Comparison of ENCODE assay signal across 25 cellular contexts in genomic region chr15:61923173-61923572, GRCh38.
DNase-seq lines count a peak whose midpoint lies in the region; ATAC-seq, FAIRE-seq and TF ChIP-seq lines count a peak whose summit lies in the region.
"Had no signal": no experiment of that assay in that cellular context is flagged by ENCODE, and none has a peak within 500 bp of the region (broad histone marks: within the 10 kb centered on the region; RNA-seq: fewer than 3 reads in every experiment).

No MANE protein-coding gene starts in this region.

- H3K9me2 ChIP-seq in PC-3 (replicated peaks; ENCODE audit: low read length), result no peaks in the 10 kb centered on the region

- TF ChIP-seq CTCF in A549 (IDR thresholded peaks at IDR 0.05), result no peak
- no peak for TF ChIP-seq CTCF in Calu3 (IDR thresholded peaks at IDR 0.05; ENCODE audit: unreplicated experiment)
- TF ChIP-seq CTCF in PC-3 (conservative IDR thresholded peaks at IDR 0.05; ENCODE audit: low read depth, low read length), result no peak

- POLR2A ChIA-PET in A549 (lab: Yijun Ruan, JAX), result no interaction called here
- POLR2A ChIA-PET in PC-3 (lab: Charles Lee; ENCODE audit: unreplicated experiment), result interaction anchor here (0.5 to 0.7 kb wide), 2 partner anchors 32 to 84 kb away, joined by 3 read pairs; no protein-coding TSS in a partner anchor

- TF ChIP-seq RAD21 in A549 (conservative IDR thresholded peaks at IDR 0.05 in 1 of 2, IDR thresholded peaks at IDR 0.05 in 1 of 2), result no peak

- H3K27ac Mint-ChIP-seq in Calu3 (ENCODE audit: unreplicated experiment), result peak overlapping the region; percentile 2
- H3K27ac Mint-ChIP-seq: B cell; CD4-positive, alpha-beta T cell; CD8-positive, alpha-beta T cell had no signal

- no peaks in the 10 kb centered on the region for H3K27me3 ChIP-seq in PC-3 (ENCODE audit: low read length)
- H3K27me3 ChIP-seq: BLaER1 treated with 17β-estradiol and CSF1 and Interleukin-3, amounts not matched to agents 10 nM and 100 nM had no signal

- H3K79me2 ChIP-seq in PC-3 (ENCODE audit: low read length), result no peaks in the 10 kb centered on the region

- TF ChIP-seq EP300 in A549 (IDR thresholded peaks at IDR 0.05), result no peak

- 95% methylated on average over 3 of the region's 3 CpGs for WGBS in A549 (ENCODE audit: missing lambda C conversion rate)

- no peaks in the 10 kb centered on the region for H3K36me3 ChIP-seq in PC-3 (ENCODE audit: low read depth, low read length)

- CTCF ChIA-PET in A549 (lab: Yijun Ruan, JAX) (interaction anchor here (0.6 to 0.7 kb wide), 2 partner anchors 285 to 819 kb away, joined by 3 to 5 read pairs; no protein-coding TSS in a partner anchor), Calu3 (lab: Charles Lee) (interaction anchor here (0.7 to 1.3 kb wide), 3 partner anchors 10 to 59 kb away, joined by 3 read pairs; no protein-coding TSS in a partner anchor), PC-3 (lab: Charles Lee) (no interaction called here)

- no peaks in the 10 kb centered on the region for H4K20me1 ChIP-seq in PC-3 (ENCODE audit: low read length)

- H3K9me3 ChIP-seq in A549, result no peaks in the 10 kb centered on the region
- H3K9me3 ChIP-seq in PC-3 (ENCODE audit: low read length), result no peaks in the 10 kb centered on the region
- H3K9me3 ChIP-seq: BLaER1 treated with 17β-estradiol and CSF1 and Interleukin-3, amounts not matched to agents 10 nM and 100 nM; Caco-2 had no signal

- H3K4me3 Mint-ChIP-seq in Calu3 (ENCODE audit: low read depth, unreplicated experiment), result no peak overlapping the region
- H3K4me3 Mint-ChIP-seq: B cell; CD4-positive, alpha-beta T cell; CD8-positive, alpha-beta T cell had no signal

- no peaks in the 10 kb centered on the region for H3K4me1 ChIP-seq in A549
- H3K4me1 ChIP-seq in PC-3 (ENCODE audit: insufficient read depth, low read length), result peaks cover 9% of the 10 kb centered on the region; the same call in 1 of the 2 replicates
- H3K4me1 ChIP-seq: BLaER1 treated with 17β-estradiol and CSF1 and Interleukin-3, amounts not matched to agents 10 nM and 100 nM; Caco-2 had no signal

- H3K4me1 Mint-ChIP-seq in Calu3 (ENCODE audit: low read depth, unreplicated experiment), result no peaks in the 10 kb centered on the region
- H3K4me1 Mint-ChIP-seq: B cell had no signal

- H3K4me3 ChIP-seq in A549, result no peak overlapping the region
- no peak overlapping the region for H3K4me3 ChIP-seq in PC-3 (ENCODE audit: low read length)
- H3K4me3 ChIP-seq: BLaER1 treated with 17β-estradiol and CSF1 and Interleukin-3, amounts not matched to agents 10 nM and 100 nM; GM12878 had no signal

- H3K36me3 Mint-ChIP-seq in Calu3 (ENCODE audit: insufficient read depth, unreplicated experiment), result peaks cover 6% of the 10 kb centered on the region

- H3K9me3 Mint-ChIP-seq in Calu3 (ENCODE audit: low read depth, unreplicated experiment), result no peaks in the 10 kb centered on the region
- H3K9me3 Mint-ChIP-seq: CD4-positive, alpha-beta T cell; CD8-positive, alpha-beta T cell had no signal

- no peak for ATAC-seq in A549
- peak; percentile 77 for ATAC-seq in PC-3
- ATAC-seq in HG03342 (IDR thresholded peaks at IDR 0.05; ENCODE audit: unreplicated experiment), result no peak
- ATAC-seq: CD8-positive, alpha-beta T cell; GM12878 had no signal

- H3K27ac ChIP-seq in A549, result no peak overlapping the region
- no peak overlapping the region for H3K27ac ChIP-seq in PC-3 (ENCODE audit: low read length)
- H3K27ac ChIP-seq: BLaER1 treated with 17β-estradiol and CSF1 and Interleukin-3, amounts not matched to agents 10 nM and 100 nM; C4-2B had no signal

- FAIRE-seq in A549 (lab: Jason Lieb, UNC) (peak; percentile 13), islet of Langerhans (lab: Jason Lieb, UNC) (peak; percentile 41)
- FAIRE-seq: GM12878, GM19239 had no signal

- no TSS peak for BruUV-seq in Calu3 (replicated peaks; lab: Mats Ljungman, UMichigan)
- BruUV-seq in PC-3 (replicated peaks; lab: Mats Ljungman, UMichigan), result no TSS peak

- no peak for TF ChIP-seq POLR2A in A549 (IDR thresholded peaks at IDR 0.05; ENCODE audit: low read length)

- no peaks in the 10 kb centered on the region for H3K27me3 Mint-ChIP-seq in Calu3 (ENCODE audit: unreplicated experiment)
- H3K27me3 Mint-ChIP-seq: B cell; CD4-positive, alpha-beta T cell had no signal

- no peak overlapping the region for H2AFZ ChIP-seq in PC-3 (ENCODE audit: low read length)

- intact Hi-C loops in Calu3 (cut with micrococcal nuclease; ENCODE audit: unreplicated experiment), result no loop called here
- intact Hi-C loops in PC-3 (cut with micrococcal nuclease), result loop anchor here (5.0 kb wide), 1 partner anchor 46 kb away; no protein-coding TSS in a partner anchor

- no peaks in the 10 kb centered on the region for H3F3A ChIP-seq in PC-3 (ENCODE audit: low read length, unreplicated experiment)

- no peak overlapping the region for H3K9ac ChIP-seq in PC-3 (ENCODE audit: low read length)
- H3K9ac ChIP-seq: BLaER1 treated with 17β-estradiol and CSF1 and Interleukin-3, amounts not matched to agents 10 nM and 100 nM had no signal

- no peak for DNase-seq in A549 (ENCODE audit: low read depth in 1 of 2, low spot score in 1 of 2)
- no peak for DNase-seq in Calu3
- no peak for DNase-seq in PC-3
- DNase-seq in iPS-NIHi11 (ENCODE audit: low spot score), result no peak
- DNase-seq in NCI-H82 treated with DMSO at 0.1 percent for 48 hours (lab: John Stamatoyannopoulos, UW; ENCODE audit: unreplicated experiment), result no peak
- no peak for DNase-seq in NCI-H526 (lab: John Stamatoyannopoulos, UW)
- DNase-seq: 8988T; AML-193; Caco-2; CD4-positive, alpha-beta T cell; CD8-positive, alpha-beta T cell; DMS 273 treated with DMSO at 0.1 percent for 48 hours; DMS153; DMS53; DMS79; DND-41; EL; GDM1 had no signal

- H3K4me2 ChIP-seq in A549 (no peak overlapping the region), PC-3 (ENCODE audit: low read length) (no peak overlapping the region)
- H3K4me2 ChIP-seq: BLaER1 treated with 17β-estradiol and CSF1 and Interleukin-3, amounts not matched to agents 10 nM and 100 nM had no signal

TF ChIP-seq in A549, 52 proteins besides CTCF, POLR2A, EP300 and RAD21:
- TF ChIP-seq ZC3H11A (IDR thresholded peaks at IDR 0.05) (no peak), FOXS1 (CRISPR knock-in tag; IDR thresholded peaks at IDR 0.05) (no peak), CBX8 (IDR thresholded peaks at IDR 0.05) (no peak), MAX (IDR thresholded peaks at IDR 0.05) (no peak), ZNF302 (CRISPR knock-in tag; IDR thresholded peaks at IDR 0.05) (no peak)
TF ChIP-seq in A549: peak in this region for 0.
